In the genomic region with DNA sequence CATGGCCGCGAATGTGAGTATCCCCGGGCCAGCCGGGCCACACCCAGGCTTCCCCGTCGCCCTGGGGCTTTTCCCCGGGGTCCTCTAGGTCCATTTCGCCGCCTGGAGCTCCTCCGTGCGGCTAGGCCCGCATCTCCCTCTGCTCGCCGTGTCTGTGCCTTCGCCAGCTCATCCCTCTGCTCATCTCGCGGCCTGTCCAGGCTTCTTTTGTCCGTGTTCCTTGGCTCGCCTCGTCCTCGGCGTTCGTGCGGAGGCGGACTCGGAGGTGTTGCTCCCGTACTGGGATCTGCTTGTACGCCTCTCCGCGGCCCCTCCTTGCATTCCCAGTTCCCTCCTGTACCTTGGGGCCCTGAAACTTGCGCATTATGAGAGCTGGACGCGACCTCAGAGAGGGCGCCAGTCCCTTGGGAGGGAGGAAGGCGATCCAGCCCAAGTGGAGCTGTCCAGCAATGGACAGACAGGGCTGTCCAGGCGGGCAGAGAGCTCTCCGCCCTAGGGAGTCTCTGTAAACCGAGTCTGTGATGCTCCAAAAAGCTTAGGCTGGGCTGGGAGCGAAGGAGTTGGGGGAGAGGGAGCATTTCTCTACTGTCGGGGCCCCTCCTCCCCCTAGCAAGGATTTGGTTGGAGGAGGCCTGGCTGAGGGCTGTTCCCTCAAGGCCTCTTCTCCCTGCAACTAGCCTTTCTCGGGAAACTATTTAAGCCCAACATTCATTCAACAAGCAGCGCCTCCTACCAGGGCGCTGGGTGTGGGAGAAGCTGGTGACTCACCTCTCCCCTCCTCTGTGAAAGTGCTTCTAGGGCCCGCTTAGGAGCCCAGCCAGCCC, we compare ENCODE assay signal across 8 cellular contexts. TPM values are rescaled to one million over a fixed set of nuclear protein-coding genes. Genes with fewer than 3 reads are reported as not detected.
DNase-seq lines count a peak whose midpoint lies in the region; ATAC-seq and TF ChIP-seq lines count a peak whose summit lies in the region.

No MANE protein-coding gene starts in this region.

- peaks cover 7% of the 10 kb centered on the region for H3K4me1 Mint-ChIP-seq in glutamatergic neuron (ENCODE audit: low read depth, unreplicated experiment)

- peaks cover 16 to 33% (median 29%) of the 10 kb centered on the region in 4 donors for H3K4me1 ChIP-seq in transverse colon

- peak; percentile 53 for TF ChIP-seq POLR2A in transverse colon (IDR thresholded peaks at IDR 0.05)

- peak overlapping the region; percentile 97 for H3K4me3 Mint-ChIP-seq in glutamatergic neuron (ENCODE audit: unreplicated experiment)

- peaks cover 3% of the 10 kb centered on the region for H3K27me3 Mint-ChIP-seq in glutamatergic neuron (ENCODE audit: unreplicated experiment)

- H3K36me3 ChIP-seq in transverse colon: peaks cover 0 to 12% (median 3%) of the 10 kb centered on the region in 4 donors

- intact Hi-C loops in transverse colon (cut with DNase I; ENCODE audit: low total_unique reads): loop anchor here (5.0 kb wide), 1 partner anchor 47 kb away; no protein-coding TSS in a partner anchor

- H3K9me3 ChIP-seq in transverse colon: no peaks in the 10 kb centered on the region

- peak overlapping the region; percentile 96 for H3K27ac Mint-ChIP-seq in glutamatergic neuron (ENCODE audit: unreplicated experiment)

- H3K27me3 ChIP-seq in transverse colon: no peaks in the 10 kb centered on the region

- H3K4me3 ChIP-seq in AG10803 (ENCODE audit: low read length) (peak overlapping the region; percentile 99), transverse colon (peak overlapping the region; percentile 52 to 88 (median 78))

- in situ Hi-C loops in transverse colon (cut with MboI; ENCODE audit: low pct_ligation_motif_present in 1 of 4, low pct_unique_long_range_greater_than_20kb in 1 of 4, low sequenced_read_pairs in 3 of 4): loop anchor here in 2 of 4 donors (10.0 kb wide), 2 partner anchors 49 to 231 kb away; partner anchors contain the start of genes LSM3 (in 1 of the 2) and XPC (in 1 of the 2)

- ATAC-seq in GM19043 (IDR thresholded peaks at IDR 0.05; ENCODE audit: low read depth, unreplicated experiment): peak; percentile 22
- peak; percentile 17 for ATAC-seq in HG03378 (IDR thresholded peaks at IDR 0.05; ENCODE audit: unreplicated experiment)
- ATAC-seq in omental fat pad (ENCODE audit: low FRiP score): peak; percentile 80

- WGBS in transverse colon (ENCODE audit: low coverage in 1 of 2), 2 donors: 0% methylated on average over 32 of the region's 44 CpGs; no CpG with 5 or more reads in 1 of the 2 donors

- peaks cover 16% of the 10 kb centered on the region for H3K36me3 Mint-ChIP-seq in glutamatergic neuron (ENCODE audit: unreplicated experiment)

- TF ChIP-seq EP300 in transverse colon (IDR thresholded peaks at IDR 0.05; ENCODE audit: low read depth): no peak

- DNase-seq in AG10803 (ENCODE audit: low read depth) (peak; percentile 96), RKO (ENCODE audit: low spot score) (peak; percentile 92), glutamatergic neuron (peak; percentile 36), omental fat pad (ENCODE audit: low spot score) (no peak), transverse colon (peak; percentile 80)
- peak; percentile 38 for DNase-seq in activated gamma-delta T cell treated with anti-CD3 and anti-CD28 coated beads, Interleukin-2, amount 50 U/mL, for 16 hours (ENCODE audit: low read depth)

- H3K27ac ChIP-seq in transverse colon: peak overlapping the region; percentile 90 to 97 (median 96)

- TF ChIP-seq CTCF in AG10803 (conservative IDR thresholded peaks at IDR 0.05; ENCODE audit: low read length) (peak; percentile 38), glutamatergic neuron (IDR thresholded peaks at IDR 0.05; ENCODE audit: partially characterized antibody, unreplicated experiment) (no peak), omental fat pad (IDR thresholded peaks at IDR 0.05) (no peak), transverse colon (IDR thresholded peaks at IDR 0.05) (no peak)

- H3K9me3 Mint-ChIP-seq in glutamatergic neuron (ENCODE audit: unreplicated experiment): peaks cover 8% of the 10 kb centered on the region

RNA-seq across cellular contexts. Expression of gene TMEM43, which starts 0.6 kb away (rescaled TPM):
- total RNA-seq in glutamatergic neuron (ENCODE audit: unreplicated experiment) (50.8 TPM), omental fat pad (100 to 1,000 TPM; 110 to 143 (median 140) TPM), transverse colon (100 to 1,000 TPM in 1 of 4 donors, 10 to 100 TPM in 3; 30.8 to 128 (median 48.5) TPM)

RNA-seq across cellular contexts. Expression of gene CHCHD4, which starts 0.7 kb away (rescaled TPM):
- total RNA-seq in glutamatergic neuron (ENCODE audit: unreplicated experiment): 9.4 TPM
- total RNA-seq in omental fat pad: 10 to 100 TPM; 11.4 to 19.1 (median 14.7) TPM
- 10 to 100 TPM in 2 of 4 donors, 1 to 10 TPM in 1, under 1 TPM in 1; 0.80 to 22.1 (median 13.5) TPM for total RNA-seq in transverse colon

RNA-seq across cellular contexts. Expression of gene XPC, which starts 53.0 kb away (rescaled TPM):
- total RNA-seq in glutamatergic neuron (ENCODE audit: unreplicated experiment) (39.5 TPM), omental fat pad (10 to 100 TPM; 26.5 to 47.8 (median 33.8) TPM), transverse colon (100 to 1,000 TPM in 1 of 4 donors, 10 to 100 TPM in 3; 30.7 to 287 (median 46.6) TPM)

RNA-seq across cellular contexts. Expression of gene LSM3, which starts 53.2 kb away (rescaled TPM):
- total RNA-seq in glutamatergic neuron (ENCODE audit: unreplicated experiment) (8.4 TPM), omental fat pad (10 to 100 TPM in 2 of 4 donors, 1 to 10 TPM in 2; 8.0 to 12.4 (median 10.9) TPM), transverse colon (1 to 10 TPM; 5.6 to 9.6 (median 8.0) TPM)

Comparison
In these comparisons a context has a peak if more than half of its experiments do, and no peak if none do; other contexts are left out.
1. ATAC-seq: peak in every context shown above with its lines; median percentile 80 in omental fat pad; 22 in GM19043; 17 in HG03378.